16 cellular contexts compared by ENCODE assay signal in the genomic region with DNA sequence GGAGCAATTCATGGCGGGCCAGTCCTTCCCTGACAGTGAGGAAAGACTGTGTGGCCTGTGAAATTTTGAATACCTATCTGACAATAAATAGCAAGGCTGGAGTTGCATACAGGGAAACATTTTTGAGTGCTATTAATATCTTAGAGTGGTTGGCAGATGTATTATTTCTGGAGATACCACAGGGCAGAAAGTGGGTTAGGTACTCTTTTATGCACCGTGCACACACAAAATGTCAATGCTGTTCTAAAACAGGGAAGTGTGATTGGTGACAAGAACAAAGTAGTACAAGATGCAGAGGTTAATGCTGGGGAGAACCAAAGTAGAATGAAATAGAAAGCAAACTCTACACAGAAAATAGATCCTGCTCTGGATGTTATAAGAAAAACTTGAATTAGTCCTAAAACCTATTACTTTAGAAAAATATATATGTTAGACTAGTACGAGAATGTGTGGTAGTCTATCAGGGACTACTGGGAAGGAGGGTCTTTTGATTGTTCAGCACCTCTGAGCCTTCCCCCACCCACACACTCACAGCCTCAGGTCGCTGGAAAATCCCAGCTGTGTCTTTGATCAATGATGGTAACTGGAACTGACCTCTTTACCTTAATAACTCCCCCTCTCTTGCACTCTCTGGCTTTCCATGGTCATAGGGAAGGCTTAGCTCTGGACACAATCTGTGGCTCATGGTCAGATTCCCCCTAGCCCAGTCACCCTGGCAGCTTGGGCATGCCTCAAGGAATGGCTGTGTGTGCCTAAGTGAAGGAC. TPM values are rescaled to one million over a fixed set of nuclear protein-coding genes. Genes with fewer than 3 reads are reported as not detected.
A peak's percentile ranks its signal among the peaks of the same experiment; 100 is the strongest.
DNase-seq lines count a peak whose midpoint lies in the region; ATAC-seq and TF ChIP-seq lines count a peak whose summit lies in the region.
"Had no signal": no experiment of that assay in that cellular context is flagged by ENCODE, and none has a peak within 500 bp of the region (broad histone marks: within the 10 kb centered on the region; RNA-seq: fewer than 3 reads in every experiment).

No MANE protein-coding gene starts in this region.

- CTCF ChIA-PET in GM10248 (lab: Yijun Ruan, JAX) = interaction anchor here (1.0 to 1.2 kb wide), 3 partner anchors 9 to 14 kb away, joined by 3 to 8 read pairs (median 3); no protein-coding TSS in a partner anchor
- CTCF ChIA-PET in PC-9 (lab: Charles Lee) = no interaction called here

- no peaks in the 10 kb centered on the region for H3K4me1 ChIP-seq in PC-9 (replicated peaks; ENCODE audit: insufficient read depth)
- H3K4me1 ChIP-seq: upper lobe of right lung had no signal

- H2AFZ ChIP-seq in PC-9 = no peak overlapping the region

- H4K20me1 ChIP-seq in PC-9 (ENCODE audit: insufficient read depth) = no peaks in the 10 kb centered on the region

- H3K4me3 ChIP-seq in PC-9 = no peak overlapping the region
- H3K4me3 ChIP-seq: MG63, upper lobe of right lung had no signal

- H3K9me3 ChIP-seq in PC-9 (ENCODE audit: insufficient read depth, low read depth) = no peaks in the 10 kb centered on the region
- H3K9me3 ChIP-seq: MG63, upper lobe of right lung had no signal

- H3K4me2 ChIP-seq in PC-9 = no peak overlapping the region

- POLR2A ChIA-PET in GM10248 (lab: Yijun Ruan, JAX) = no interaction called here
- POLR2A ChIA-PET in PC-9 (lab: Charles Lee; ENCODE audit: unreplicated experiment) = no interaction called here

- H3K79me2 ChIP-seq in PC-9 (ENCODE audit: low read depth) = no peaks in the 10 kb centered on the region

- TF ChIP-seq CTCF in GM10248 (IDR thresholded peaks at IDR 0.05; ENCODE audit: control extremely low read depth, extremely low read depth, low read depth, missing control alignments) = no peak
- TF ChIP-seq CTCF in PC-9 (conservative IDR thresholded peaks at IDR 0.05) = no peak

- intact Hi-C loops in PC-9 (cut with micrococcal nuclease; ENCODE audit: unreplicated experiment) = no loop called here

- H3K9me2 ChIP-seq in PC-9 (ENCODE audit: insufficient read depth) = no peaks in the 10 kb centered on the region

- ATAC-seq in GM19023 (IDR thresholded peaks at IDR 0.05; ENCODE audit: unreplicated experiment) = peak; percentile 75
- peak; percentile 89 for ATAC-seq in GM21786 (IDR thresholded peaks at IDR 0.05; ENCODE audit: unreplicated experiment)
- peak; percentile 78 for ATAC-seq in HG03159 (IDR thresholded peaks at IDR 0.05; ENCODE audit: unreplicated experiment)
- ATAC-seq in stimulated activated naive CD8-positive, alpha-beta T cell treated with anti-CD3 and anti-CD28 coated beads, Interleukin-15, Interleukin-2, amounts not matched to agents 100 U/mL and 50 U/mL, for 24 hours = no peak
- ATAC-seq: activated naive CD8-positive, alpha-beta T cell treated with anti-CD3 and anti-CD28 coated beads, Interleukin-2, amount 50 U/mL, for 24 hours; natural killer cell treated with Interleukin-12 subunit alpha and Interleukin-12 subunit beta and Interleukin-15 and Interleukin-18, amount 100 ng/mL, for 72 hours; upper lobe of right lung had no signal

- DNase-seq in GM10248 (ENCODE audit: extremely low spot score) = peak; percentile 54
- no peak for DNase-seq in PC-9
- no peak for DNase-seq in stimulated activated naive CD8-positive, alpha-beta T cell treated with anti-CD3 and anti-CD28 coated beads, Interleukin-15, Interleukin-2, amounts not matched to agents 100 U/mL and 50 U/mL, for 24 hours
- DNase-seq in AML-193 (lab: John Stamatoyannopoulos, UW) = no peak
- DNase-seq in germinal center (ENCODE audit: low spot score) = no peak
- DNase-seq: activated CD8-positive, alpha-beta memory T cell treated with anti-CD3 and anti-CD28 coated beads, Interleukin-2, amount 50 U/mL, for 48 hours; activated naive CD8-positive, alpha-beta T cell treated with anti-CD3 and anti-CD28 coated beads, Interleukin-2, amount 50 U/mL, for 24 hours; DMS79 treated with DMSO at 0.1 percent for 48 hours; kidney; MG63; SHP77; upper lobe of right lung had no signal

- H3K36me3 ChIP-seq in PC-9 (ENCODE audit: low read depth) = no peaks in the 10 kb centered on the region
- H3K36me3 ChIP-seq: MG63, upper lobe of right lung had no signal

- H3K27me3 ChIP-seq in PC-9 (ENCODE audit: insufficient read depth, low read depth) = no peaks in the 10 kb centered on the region
- H3K27me3 ChIP-seq: MG63, upper lobe of right lung had no signal

- H3K27ac ChIP-seq in PC-9 = no peak overlapping the region
- H3K27ac ChIP-seq: upper lobe of right lung had no signal

- no peaks in the 10 kb centered on the region for H3F3A ChIP-seq in PC-9 (ENCODE audit: insufficient read depth, low read depth)

- no TSS peak for BruUV-seq in PC-9 (replicated peaks; lab: Mats Ljungman, UMichigan)

RNA-seq across cellular contexts. Expression of a gene that starts 58.2 kb away (rescaled TPM):
- 5.1 and 7.2 TPM in 2 replicates for total RNA-seq in PC-9 (2021)
